In genomic region chr9:112142420-112142819, GRCh38 we compare ENCODE assay signal across 28 cellular contexts. TPM values are rescaled to one million over a fixed set of nuclear protein-coding genes. Genes with fewer than 3 reads are reported as not detected.
DNase-seq lines count a peak whose midpoint lies in the region; ATAC-seq, FAIRE-seq and TF ChIP-seq lines count a peak whose summit lies in the region.
"Had no signal": no experiment of that assay in that cellular context is flagged by ENCODE, and none has a peak within 500 bp of the region (broad histone marks: within the 10 kb centered on the region; RNA-seq: fewer than 3 reads in every experiment).

No MANE protein-coding gene starts in this region.

- no peak overlapping the region for H2BK5ac ChIP-seq in IMR-90 (ENCODE audit: low read depth, low read length, poor library complexity, severe bottlenecking)

- DNase-seq in A549 (ENCODE audit: low read depth in 1 of 2, low spot score in 1 of 2) (no peak), IMR-90 (no peak), mammary epithelial cell (peak; percentile 24), fibroblast of pulmonary artery (ENCODE audit: low read depth) (peak; percentile 17), osteocyte (ENCODE audit: extremely low spot score, unreplicated experiment) (no peak), AML-193 (lab: John Stamatoyannopoulos, UW) (no peak)
- no peak for DNase-seq in CD4-positive, alpha-beta T cell
- DNase-seq: DMS153, DND-41, GM23248, H9, HFFc6, KG1, MM.1S, NCI-H1417, NCI-H187, NCI-H2081 treated with DMSO at 0.1 percent for 48 hours, NCI-H526 treated with DMSO at 0.1 percent for 48 hours, Peyer's patch, SIG-M5, SK-N-SH, SW 1271, T-helper 17 cell had no signal

- POLR2A ChIA-PET in A549 (lab: Yijun Ruan, JAX) (no interaction called here), IMR-90 (lab: Charles Lee; ENCODE audit: unreplicated experiment) (no interaction called here)
- POLR2A ChIA-PET in CD4-positive, alpha-beta T cell (lab: Charles Lee), result no interaction called here

- intact Hi-C loops in IMR-90 (cut with micrococcal nuclease), result no loop called here
- intact Hi-C loops in mammary epithelial cell (cut with micrococcal nuclease), result no loop called here
- intact Hi-C loops in CD4-positive, alpha-beta T cell (cut with DNase I, micrococcal nuclease), result no loop called here

- H3K79me1 ChIP-seq in IMR-90 (ENCODE audit: low read depth in 1 of 2, low read length in 2 of 2), result no peaks in the 10 kb centered on the region; a peak in 1 of 4 replicates

- no peak overlapping the region for H3K4me3 ChIP-seq in A549
- H3K4me3 ChIP-seq in IMR-90 (ENCODE audit: insufficient read depth, low read depth, low read length), result no peak overlapping the region
- H3K4me3 ChIP-seq in mammary epithelial cell (replicated peaks in 1 of 3; ENCODE audit: insufficient read depth in 1 of 3, low read depth in 2 of 3, low read length in 3 of 3), result no peak overlapping the region
- no peak overlapping the region for H3K4me3 ChIP-seq in fibroblast of pulmonary artery (replicated peaks; ENCODE audit: low read depth, low read length)
- H3K4me3 ChIP-seq: GM23248, Peyer's patch had no signal

- no peak overlapping the region for H3K4me3 Mint-ChIP-seq in osteocyte (ENCODE audit: unreplicated experiment)
- no peak overlapping the region for H3K4me3 Mint-ChIP-seq in CD4-positive, alpha-beta T cell
- H3K4me3 Mint-ChIP-seq: B cell, H9, HFFc6, T-helper 17 cell had no signal

- TF ChIP-seq RAD21 in A549 (conservative IDR thresholded peaks at IDR 0.05 in 1 of 2, IDR thresholded peaks at IDR 0.05 in 1 of 2), result no peak
- TF ChIP-seq RAD21 in IMR-90 (IDR thresholded peaks at IDR 0.05; ENCODE audit: low read length), result no peak

- no peak for FAIRE-seq in A549 (lab: Jason Lieb, UNC)
- FAIRE-seq: GM12892, GM19239 had no signal

- H3K9ac ChIP-seq in IMR-90 (ENCODE audit: low read depth, low read length) (no peak overlapping the region), mammary epithelial cell (ENCODE audit: insufficient read depth, low read length) (no peak overlapping the region)
- H3K9ac ChIP-seq: GM23248, SK-N-SH had no signal

- ATAC-seq in A549, result no peak
- no peak for ATAC-seq in IMR-90 (ENCODE audit: low read depth)
- no peak for ATAC-seq in CD4-positive, alpha-beta T cell (ENCODE audit: poor library complexity)
- no peak for ATAC-seq in HG03565 (IDR thresholded peaks at IDR 0.05; ENCODE audit: unreplicated experiment)
- ATAC-seq: T-helper 17 cell had no signal

- no peak overlapping the region for H3K4ac ChIP-seq in IMR-90 (ENCODE audit: low read depth, low read length)

- no peak overlapping the region for H3K23ac ChIP-seq in IMR-90 (ENCODE audit: low read depth, low read length)

- no peaks in the 10 kb centered on the region for H3K4me1 Mint-ChIP-seq in osteocyte (ENCODE audit: unreplicated experiment)
- no peaks in the 10 kb centered on the region for H3K4me1 Mint-ChIP-seq in CD4-positive, alpha-beta T cell (ENCODE audit: low read depth)

- no peak overlapping the region for H4K5ac ChIP-seq in IMR-90 (ENCODE audit: low read depth, low read length)

- no peak for TF ChIP-seq EP300 in A549 (IDR thresholded peaks at IDR 0.05)

- H3K56ac ChIP-seq in IMR-90 (ENCODE audit: extremely low read depth, insufficient read depth, low read length), result no peak overlapping the region

- dilution Hi-C loops in IMR-90 (cut with HindIII; ENCODE audit: low sequenced_read_pairs, unreplicated experiment) (no loop called here), mammary epithelial cell (cut with HindIII; ENCODE audit: low sequenced_read_pairs) (no loop called here)

- H3K4me2 ChIP-seq in A549 (0 out of 3 replicates have a peak overlapping the region, but pooled peaks have one; percentile 2), IMR-90 (ENCODE audit: low read depth, low read length) (no peak overlapping the region), mammary epithelial cell (ENCODE audit: insufficient read depth, low read depth, low read length) (no peak overlapping the region)
- H3K4me2 ChIP-seq: SK-N-SH had no signal

- no peak overlapping the region for H4K8ac ChIP-seq in IMR-90 (ENCODE audit: low read depth in 2 of 2, low read length in 2 of 2)

- BruUV-seq in IMR-90 (replicated peaks; lab: Mats Ljungman, UMichigan) (no TSS peak), mammary epithelial cell (replicated peaks; lab: Mats Ljungman, UMichigan) (no TSS peak)

- TF ChIP-seq CTCF in A549 (IDR thresholded peaks at IDR 0.05), result no peak
- no peak for TF ChIP-seq CTCF in IMR-90 (conservative IDR thresholded peaks at IDR 0.05; ENCODE audit: low read depth, low read length)
- TF ChIP-seq CTCF in mammary epithelial cell (conservative IDR thresholded peaks at IDR 0.05 in 1 of 2, IDR thresholded peaks at IDR 0.05 in 1 of 2; ENCODE audit: extremely low read depth in 1 of 2, insufficient read depth in 1 of 2, low read depth in 1 of 2, low read length in 2 of 2), result no peak
- no peak for TF ChIP-seq CTCF in fibroblast of pulmonary artery (IDR thresholded peaks at IDR 0.05; ENCODE audit: low read length, missing control alignments)
- no peak for TF ChIP-seq CTCF in osteocyte (IDR thresholded peaks at IDR 0.05)
- no peak for TF ChIP-seq CTCF in CD4-positive, alpha-beta T cell (IDR thresholded peaks at IDR 0.05)

- CTCF ChIA-PET in A549 (lab: Yijun Ruan, JAX), result interaction anchor here (1.0 to 2.1 kb wide), 6 partner anchors 10 to 191 kb away, joined by 3 to 6 read pairs (median 4); partner anchors contain the start of gene PTBP3
- CTCF ChIA-PET in IMR-90 (lab: Yijun Ruan, JAX), result no interaction called here
- CTCF ChIA-PET in mammary epithelial cell (lab: Charles Lee; ENCODE audit: low non-redundant PET), result no interaction called here
- CTCF ChIA-PET in CD4-positive, alpha-beta T cell (lab: Charles Lee), result no interaction called here

- no peaks in the 10 kb centered on the region for H3K79me2 ChIP-seq in mammary epithelial cell (ENCODE audit: insufficient read depth, low read length)

- H3K27me3 ChIP-seq in IMR-90 (ENCODE audit: control insufficient read depth, insufficient read depth, low read length) (no peaks in the 10 kb centered on the region), mammary epithelial cell (ENCODE audit: insufficient read depth, low read length) (no peaks in the 10 kb centered on the region)
- H3K27me3 ChIP-seq in CD4-positive, alpha-beta T cell (ENCODE audit: control insufficient read depth, insufficient read depth, low read length), result no peaks in the 10 kb centered on the region
- H3K27me3 ChIP-seq: Peyer's patch had no signal

- no peak overlapping the region for H3K14ac ChIP-seq in IMR-90 (replicated peaks; ENCODE audit: low read depth, low read length)

- WGBS in A549 (ENCODE audit: missing lambda C conversion rate), result 74% methylated on average over 3 of the region's 3 CpGs
- WGBS in IMR-90 (ENCODE audit: extremely low coverage in 2 of 2, insufficient read length in 1 of 2), 2 experiments, result 83 to 100% methylated on average over 1 to 2 of the region's 3 CpGs
- WGBS in mammary epithelial cell (ENCODE audit: low coverage, missing lambda C conversion rate), result 70% methylated on average over 3 of the region's 3 CpGs

- H4K91ac ChIP-seq in IMR-90 (ENCODE audit: insufficient read depth, low read depth, low read length), result no peak overlapping the region

- no peaks in the 10 kb centered on the region for H3K27me3 Mint-ChIP-seq in osteocyte (ENCODE audit: unreplicated experiment)
- no peaks in the 10 kb centered on the region for H3K27me3 Mint-ChIP-seq in CD4-positive, alpha-beta T cell
- H3K27me3 Mint-ChIP-seq: B cell, T-helper 17 cell had no signal

- no peak overlapping the region for H3K18ac ChIP-seq in IMR-90 (ENCODE audit: low read depth, low read length)

- H3K4me1 ChIP-seq in A549 (peaks cover 46% of the 10 kb centered on the region), IMR-90 (ENCODE audit: control insufficient read depth, insufficient read depth, low read length) (0 out of 2 replicates have a peak, but pooled peaks cover 2% of the 10 kb centered on the region), mammary epithelial cell (ENCODE audit: insufficient read depth, low read length) (peaks cover 28% of the 10 kb centered on the region)

- H3K9me3 Mint-ChIP-seq in osteocyte (ENCODE audit: unreplicated experiment), result no peaks in the 10 kb centered on the region
- no peaks in the 10 kb centered on the region for H3K9me3 Mint-ChIP-seq in CD4-positive, alpha-beta T cell
- H3K9me3 Mint-ChIP-seq: H9, HFFc6 had no signal

- H2BK15ac ChIP-seq in IMR-90 (ENCODE audit: low read depth, low read length), result no peak overlapping the region

- peaks cover 5% of the 10 kb centered on the region; the same call in 1 of the 2 replicates for H3K36me3 ChIP-seq in IMR-90 (ENCODE audit: control insufficient read depth, insufficient read depth, low read length)
- no peaks in the 10 kb centered on the region for H3K36me3 ChIP-seq in mammary epithelial cell (ENCODE audit: insufficient read depth, low read length)

- H3K36me3 Mint-ChIP-seq in osteocyte (ENCODE audit: unreplicated experiment), result peaks cover 15% of the 10 kb centered on the region
- H3K36me3 Mint-ChIP-seq in CD4-positive, alpha-beta T cell (ENCODE audit: low read depth), result peaks cover 21% of the 10 kb centered on the region

- peak overlapping the region; percentile 37; the same call in 1 of the 2 replicates for H2AK5ac ChIP-seq in IMR-90 (ENCODE audit: low read depth, low read length)

- peaks cover 14% of the 10 kb centered on the region; the same call in 1 of the 2 replicates for H3K9me1 ChIP-seq in IMR-90 (ENCODE audit: insufficient read depth, low read length)

- no peak overlapping the region for H3K27ac Mint-ChIP-seq in osteocyte (ENCODE audit: unreplicated experiment)
- no peak overlapping the region for H3K27ac Mint-ChIP-seq in CD4-positive, alpha-beta T cell
- H3K27ac Mint-ChIP-seq: B cell, HFFc6, T-helper 17 cell had no signal

- no peak overlapping the region for H2AK9ac ChIP-seq in IMR-90 (replicated peaks; ENCODE audit: low read depth, low read length, poor library complexity)

- H2BK120ac ChIP-seq in IMR-90 (ENCODE audit: low read depth, low read length), result no peak overlapping the region

- no peak for TF ChIP-seq POLR2A in A549 (IDR thresholded peaks at IDR 0.05; ENCODE audit: low read length)
- TF ChIP-seq POLR2A in IMR-90 (IDR thresholded peaks at IDR 0.05; ENCODE audit: low read depth, low read length), result no peak

- no peaks in the 10 kb centered on the region for H3K9me3 ChIP-seq in A549
- H3K9me3 ChIP-seq in IMR-90 (ENCODE audit: control insufficient read depth, insufficient read depth, low read length), result no peaks in the 10 kb centered on the region
- H3K9me3 ChIP-seq in mammary epithelial cell (replicated peaks; ENCODE audit: insufficient read depth, low read length), result no peaks in the 10 kb centered on the region
- H3K9me3 ChIP-seq in CD4-positive, alpha-beta T cell (ENCODE audit: control insufficient read depth, low read length), result no peaks in the 10 kb centered on the region
- H3K9me3 ChIP-seq: Peyer's patch, SK-N-SH had no signal

- no peak overlapping the region for H2AFZ ChIP-seq in IMR-90 (replicated peaks; ENCODE audit: low read length, poor library complexity)
- no peak overlapping the region for H2AFZ ChIP-seq in mammary epithelial cell (ENCODE audit: low read depth, low read length)
- H2AFZ ChIP-seq: GM23248 had no signal

- H2BK20ac ChIP-seq in IMR-90 (ENCODE audit: low read depth, low read length), result no peak overlapping the region

- H3K27ac ChIP-seq in A549, result peak overlapping the region; percentile 54 to 69
- no peak overlapping the region for H3K27ac ChIP-seq in IMR-90 (ENCODE audit: insufficient read depth, low read length)
- no peak overlapping the region for H3K27ac ChIP-seq in mammary epithelial cell (ENCODE audit: insufficient read depth, low read depth, low read length)
- no peak overlapping the region for H3K27ac ChIP-seq in CD4-positive, alpha-beta T cell (ENCODE audit: low read depth, low read length)
- H3K27ac ChIP-seq: C4-2B, GM23248, Peyer's patch had no signal

- in situ Hi-C loops in IMR-90 (cut with MboI; ENCODE audit: low sequenced_read_pairs), result no loop called here
- in situ Hi-C loops in mammary epithelial cell (cut with MboI; ENCODE audit: low sequenced_read_pairs in 2 of 2), result no loop called here

- no peaks in the 10 kb centered on the region for H4K20me1 ChIP-seq in IMR-90 (ENCODE audit: insufficient read depth, low read length)
- H4K20me1 ChIP-seq in mammary epithelial cell (ENCODE audit: insufficient read depth, low read length), result no peaks in the 10 kb centered on the region

RNA-seq across cellular contexts. Expression of gene SUSD1, which starts 32.7 kb away (rescaled TPM):
- polyA plus RNA-seq in A549 (2011; rRNA removed), result 18.6 and 21.7 TPM in 2 replicates
- 6.3 and 7.3 TPM in 2 replicates for polyA plus RNA-seq in A549 (2012; cell fraction: cytosol; rRNA removed)
- 8.6 and 12.3 TPM in 2 replicates for polyA plus RNA-seq in A549 (2012; cell fraction: nucleus; rRNA removed)
- 14.1 to 17.9 TPM (median 15.7 TPM) in 3 replicates for polyA plus RNA-seq in A549 (2017; fragmentation: RNase III; extraction: RNeasy Plus Mini Kit Qiagen cat#74134 plus additional on column Dnase treatment)
- polyA minus RNA-seq in A549 (2011; rRNA and poly(A)+ RNA removed), result 22.4 and 24.8 TPM in 2 replicates
- total RNA-seq in IMR-90 (2012; rRNA removed), result 4.2 and 4.7 TPM in 2 replicates
- 4.0 and 4.2 TPM in 2 replicates for polyA plus RNA-seq in IMR-90 (2012; rRNA removed)
- polyA plus RNA-seq in IMR-90 (2012; cell fraction: cytosol; rRNA removed), result 3.4 and 3.8 TPM in 2 replicates
- 2.1 and 3.4 TPM in 2 replicates for polyA plus RNA-seq in IMR-90 (2012; cell fraction: nucleus; rRNA removed; ENCODE audit: low replicate concordance)
- total RNA-seq in mammary epithelial cell, result 10 to 100 TPM in 1 of 2 donors, 1 to 10 TPM in 1; 1.6 to 10.2 TPM
- 2.9 TPM for polyA plus RNA-seq in mammary epithelial cell
- 13.0 TPM for polyA minus RNA-seq in mammary epithelial cell
- total RNA-seq in osteocyte, result 13.4 and 15.0 TPM in 2 replicates
- 1 to 10 TPM; 5.3 to 5.4 TPM for total RNA-seq in CD4-positive, alpha-beta T cell

Comparison
In these comparisons a context has a peak if more than half of its experiments do, and no peak if none do; other contexts are left out.
1. DNase-seq: peak in mammary epithelial cell (single experiment) and fibroblast of pulmonary artery (single experiment); none in A549 (0 of 2), IMR-90 (single experiment), osteocyte (single experiment), CD4-positive, alpha-beta T cell (0 of 10) and AML-193 (0 of 2).
2. H3K27ac ChIP-seq: peak in A549 (2 of 2); none in IMR-90 (single experiment), mammary epithelial cell (single experiment) and CD4-positive, alpha-beta T cell (single experiment).